In genomic region chr15:75329571-75329970, GRCh38 we compare ENCODE assay signal across 2 cellular contexts.
TF ChIP-seq lines count a peak whose summit lies in the region.

No MANE protein-coding gene starts in this region.

TF ChIP-seq in A549, 52 proteins besides CTCF, POLR2A, EP300 and RAD21:
- TF ChIP-seq HOXA7 (CRISPR knock-in tag; IDR thresholded peaks at IDR 0.05) = no peak
- no peak for TF ChIP-seq JUN (IDR thresholded peaks at IDR 0.05)
- TF ChIP-seq FOXS1 (CRISPR knock-in tag; IDR thresholded peaks at IDR 0.05) = no peak
- no peak for TF ChIP-seq SREBF2 (IDR thresholded peaks at IDR 0.05)
- TF ChIP-seq, protein P1, sequence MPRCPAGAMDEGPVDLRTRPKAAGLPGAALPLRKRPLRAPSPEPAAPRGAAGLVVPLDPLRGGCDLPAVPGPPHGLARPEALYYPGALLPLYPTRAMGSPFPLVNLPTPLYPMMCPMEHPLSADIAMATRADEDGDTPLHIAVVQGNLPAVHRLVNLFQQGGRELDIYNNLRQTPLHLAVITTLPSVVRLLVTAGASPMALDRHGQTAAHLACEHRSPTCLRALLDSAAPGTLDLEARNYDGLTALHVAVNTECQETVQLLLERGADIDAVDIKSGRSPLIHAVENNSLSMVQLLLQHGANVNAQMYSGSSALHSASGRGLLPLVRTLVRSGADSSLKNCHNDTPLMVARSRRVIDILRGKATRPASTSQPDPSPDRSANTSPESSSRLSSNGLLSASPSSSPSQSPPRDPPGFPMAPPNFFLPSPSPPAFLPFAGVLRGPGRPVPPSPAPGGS (IDR thresholded peaks at IDR 0.05) = no peak
- no peak for TF ChIP-seq MYC (IDR thresholded peaks at IDR 0.05; ENCODE audit: borderline replicate concordance, low read length)
- no peak for TF ChIP-seq JUNB (IDR thresholded peaks at IDR 0.05)

TF ChIP-seq in K562, 482 proteins besides CTCF, POLR2A, EP300 and RAD21:
- no peak for TF ChIP-seq ZNF584 (CRISPR knock-in tag; IDR thresholded peaks at IDR 0.05; ENCODE audit: low read depth)
- TF ChIP-seq DACH1 (IDR thresholded peaks at IDR 0.05; ENCODE audit: partially characterized antibody) = no peak
- no peak for TF ChIP-seq HCFC1 (IDR thresholded peaks at IDR 0.05; ENCODE audit: low read depth, low read length)
- no peak for TF ChIP-seq RBM25 (IDR thresholded peaks at IDR 0.05; ENCODE audit: low read depth, low read length, severe bottlenecking)
- TF ChIP-seq, protein P2, sequence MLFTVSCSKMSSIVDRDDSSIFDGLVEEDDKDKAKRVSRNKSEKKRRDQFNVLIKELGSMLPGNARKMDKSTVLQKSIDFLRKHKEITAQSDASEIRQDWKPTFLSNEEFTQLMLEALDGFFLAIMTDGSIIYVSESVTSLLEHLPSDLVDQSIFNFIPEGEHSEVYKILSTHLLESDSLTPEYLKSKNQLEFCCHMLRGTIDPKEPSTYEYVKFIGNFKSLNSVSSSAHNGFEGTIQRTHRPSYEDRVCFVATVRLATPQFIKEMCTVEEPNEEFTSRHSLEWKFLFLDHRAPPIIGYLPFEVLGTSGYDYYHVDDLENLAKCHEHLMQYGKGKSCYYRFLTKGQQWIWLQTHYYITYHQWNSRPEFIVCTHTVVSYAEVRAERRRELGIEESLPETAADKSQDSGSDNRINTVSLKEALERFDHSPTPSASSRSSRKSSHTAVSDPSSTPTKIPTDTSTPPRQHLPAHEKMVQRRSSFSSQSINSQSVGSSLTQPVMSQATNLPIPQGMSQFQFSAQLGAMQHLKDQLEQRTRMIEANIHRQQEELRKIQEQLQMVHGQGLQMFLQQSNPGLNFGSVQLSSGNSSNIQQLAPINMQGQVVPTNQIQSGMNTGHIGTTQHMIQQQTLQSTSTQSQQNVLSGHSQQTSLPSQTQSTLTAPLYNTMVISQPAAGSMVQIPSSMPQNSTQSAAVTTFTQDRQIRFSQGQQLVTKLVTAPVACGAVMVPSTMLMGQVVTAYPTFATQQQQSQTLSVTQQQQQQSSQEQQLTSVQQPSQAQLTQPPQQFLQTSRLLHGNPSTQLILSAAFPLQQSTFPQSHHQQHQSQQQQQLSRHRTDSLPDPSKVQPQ (CRISPR knock-in tag; IDR thresholded peaks at IDR 0.05; ENCODE audit: borderline replicate concordance) = no peak
- TF ChIP-seq POLR2AphosphoS5 (IDR thresholded peaks at IDR 0.05; ENCODE audit: control insufficient read depth, insufficient read depth, low read depth, low read length) = no peak
- TF ChIP-seq VEZF1 (CRISPR knock-in tag; IDR thresholded peaks at IDR 0.05) = no peak
- TF ChIP-seq RCOR1 (IDR thresholded peaks at IDR 0.05; ENCODE audit: borderline replicate concordance in 1 of 2, low read depth in 2 of 2, low read length in 2 of 2) = no peak
- no peak for TF ChIP-seq PCBP2 (IDR thresholded peaks at IDR 0.05; ENCODE audit: low read depth, low read length, poor library complexity, severe bottlenecking)
- TF ChIP-seq SREBF2 (CRISPR knock-in tag; IDR thresholded peaks at IDR 0.05) = no peak
- TF ChIP-seq GATA2 (CRISPR knock-in tag; IDR thresholded peaks at IDR 0.05) = no peak
- no peak for TF ChIP-seq ZNF644 (tag; IDR thresholded peaks at IDR 0.05; ENCODE audit: low read depth)
- TF ChIP-seq ZFP1 (CRISPR knock-in tag; IDR thresholded peaks at IDR 0.05) = no peak
- no peak for TF ChIP-seq MEF2D (tag; conservative IDR thresholded peaks at IDR 0.05; ENCODE audit: low read depth)
- TF ChIP-seq RFX7 (CRISPR knock-in tag; IDR thresholded peaks at IDR 0.05) = no peak
TF ChIP-seq in K562: peak in this region for 0.
